8 cellular contexts compared by ENCODE assay signal in the genomic region with DNA sequence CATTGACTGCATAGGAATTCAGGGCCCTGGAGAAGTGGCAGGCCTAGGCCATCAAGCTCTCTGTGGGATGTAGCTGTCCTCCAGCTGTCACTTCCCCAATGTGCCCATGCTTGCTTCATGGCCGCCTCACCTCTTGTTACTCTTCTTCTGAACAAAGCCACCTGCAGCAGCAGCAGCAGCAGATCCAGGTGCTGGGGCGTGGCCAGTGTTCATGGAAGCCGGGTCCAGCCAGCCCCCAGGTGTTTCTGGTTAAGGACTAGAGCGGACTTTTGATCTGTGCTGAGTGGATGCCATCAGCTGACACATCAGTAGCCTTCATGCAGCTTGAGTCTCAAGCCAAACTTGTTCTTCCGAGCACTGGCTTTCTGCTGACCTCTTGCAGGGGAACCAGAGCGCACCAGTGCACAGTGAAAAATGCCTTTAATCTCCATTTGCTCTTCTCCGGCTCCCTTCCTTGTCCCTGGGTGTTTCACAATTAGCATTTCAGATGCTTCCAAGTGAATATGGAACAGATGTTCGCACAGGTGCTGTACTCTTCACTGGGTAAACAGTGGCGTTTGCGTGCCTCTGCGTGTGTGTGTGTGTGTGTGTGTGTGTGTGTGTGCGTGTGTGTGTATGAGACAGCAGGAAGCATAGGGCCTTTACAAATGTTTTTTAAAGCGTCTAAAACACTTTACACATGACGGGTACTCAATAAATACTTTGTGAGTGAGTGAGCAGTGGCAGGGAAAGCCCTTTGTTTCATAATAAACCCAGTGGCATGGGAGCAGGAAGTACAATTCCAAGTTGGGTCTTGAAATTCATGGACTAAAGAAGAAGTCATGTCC. TPM values are rescaled to one million over a fixed set of nuclear protein-coding genes. Genes with fewer than 3 reads are reported as not detected.
A peak's percentile ranks its signal among the peaks of the same experiment; 100 is the strongest.
DNase-seq lines count a peak whose midpoint lies in the region; ATAC-seq and TF ChIP-seq lines count a peak whose summit lies in the region.

No MANE protein-coding gene starts in this region.

- H3K27me3 Mint-ChIP-seq in CD4-positive, alpha-beta T cell: no peaks in the 10 kb centered on the region

- peak; percentile 98 for DNase-seq in AG10803 (ENCODE audit: low read depth)
- DNase-seq in NCI-H1105 treated with DMSO at 0.1 percent for 48 hours (lab: John Stamatoyannopoulos, UW): peak; percentile 83
- peak in 4 of 7 donors; percentile 38 to 49 (median 40) for DNase-seq in adrenal gland
- peak; percentile 62 for DNase-seq in left kidney (ENCODE audit: low read depth, low spot score)
- no peak for DNase-seq in vagina (ENCODE audit: extremely low spot score in 2 of 2)
- DNase-seq in effector memory CD4-positive, alpha-beta T cell: no peak
- DNase-seq in CD4-positive, alpha-beta T cell: no peak
- DNase-seq in OCI-M1 (lab: John Stamatoyannopoulos, UW): no peak

- CTCF ChIA-PET in CD4-positive, alpha-beta T cell (lab: Charles Lee): no interaction called here

- H3K9me3 ChIP-seq in adrenal gland (replicated peaks in 1 of 3) (no peaks in the 10 kb centered on the region), vagina (no peaks in the 10 kb centered on the region)
- H3K9me3 ChIP-seq in effector memory CD4-positive, alpha-beta T cell (ENCODE audit: control insufficient read depth, low read length): no peaks in the 10 kb centered on the region
- no peaks in the 10 kb centered on the region for H3K9me3 ChIP-seq in CD4-positive, alpha-beta T cell (ENCODE audit: control insufficient read depth, low read length)

- H3K27me3 ChIP-seq in adrenal gland: no peaks in the 10 kb centered on the region
- no peaks in the 10 kb centered on the region for H3K27me3 ChIP-seq in vagina
- no peaks in the 10 kb centered on the region for H3K27me3 ChIP-seq in effector memory CD4-positive, alpha-beta T cell (replicated peaks; ENCODE audit: control insufficient read depth, insufficient read depth, low read length, poor library complexity, severe bottlenecking)
- no peaks in the 10 kb centered on the region for H3K27me3 ChIP-seq in CD4-positive, alpha-beta T cell (ENCODE audit: control insufficient read depth, insufficient read depth, low read length)

- no peaks in the 10 kb centered on the region for H3K9me3 Mint-ChIP-seq in CD4-positive, alpha-beta T cell

- peak overlapping the region; percentile 16 for H3K4me3 ChIP-seq in AG10803 (ENCODE audit: low read length)
- H3K4me3 ChIP-seq in adrenal gland: no peak overlapping the region
- H3K4me3 ChIP-seq in vagina: no peak overlapping the region
- no peak overlapping the region for H3K4me3 ChIP-seq in effector memory CD4-positive, alpha-beta T cell (ENCODE audit: insufficient read depth, low read depth, low read length, poor library complexity, severe bottlenecking)

- peaks cover 18% of the 10 kb centered on the region for H3K4me1 Mint-ChIP-seq in CD4-positive, alpha-beta T cell (ENCODE audit: low read depth)

- WGBS in adrenal gland, 4 donors: 52 to 65% (median 57%) methylated on average over 12 to 14 of the region's 14 CpGs

- H3K36me3 Mint-ChIP-seq in CD4-positive, alpha-beta T cell (ENCODE audit: low read depth): peaks cover 71% of the 10 kb centered on the region

- POLR2A ChIA-PET in CD4-positive, alpha-beta T cell (lab: Charles Lee): interaction anchor here (0.8 kb wide), 1 partner anchor 20 kb away, joined by 3 read pairs; the partner anchor contains the start of gene TPCN1

- peaks cover 0 to 29% of the 10 kb centered on the region in 2 donors for H3K36me3 ChIP-seq in adrenal gland (replicated peaks in 1 of 2)
- H3K36me3 ChIP-seq in vagina: no peaks in the 10 kb centered on the region
- peaks cover 22% of the 10 kb centered on the region for H3K36me3 ChIP-seq in effector memory CD4-positive, alpha-beta T cell (ENCODE audit: control insufficient read depth, insufficient read depth, low read length)

- peaks cover 58 to 85% of the 10 kb centered on the region in 2 donors for H3K4me1 ChIP-seq in adrenal gland (replicated peaks in 1 of 2)
- H3K4me1 ChIP-seq in vagina: peaks cover 91% of the 10 kb centered on the region
- no peaks in the 10 kb centered on the region for H3K4me1 ChIP-seq in effector memory CD4-positive, alpha-beta T cell (ENCODE audit: control insufficient read depth, insufficient read depth, low read length, poor library complexity, severe bottlenecking)

- TF ChIP-seq CTCF in AG10803 (conservative IDR thresholded peaks at IDR 0.05; ENCODE audit: low read length): no peak
- TF ChIP-seq CTCF in adrenal gland (IDR thresholded peaks at IDR 0.05): no peak
- TF ChIP-seq CTCF in vagina (IDR thresholded peaks at IDR 0.05): no peak
- TF ChIP-seq CTCF in CD4-positive, alpha-beta T cell (IDR thresholded peaks at IDR 0.05): no peak

- no peak overlapping the region for H3K4me3 Mint-ChIP-seq in CD4-positive, alpha-beta T cell

- peak overlapping the region in 4 of 5 donors; percentile 56 to 95 (median 74) for H3K27ac ChIP-seq in adrenal gland
- H3K27ac ChIP-seq in vagina: peak overlapping the region; percentile 91
- no peak overlapping the region for H3K27ac ChIP-seq in effector memory CD4-positive, alpha-beta T cell (ENCODE audit: insufficient read depth, low read length, poor library complexity, severe bottlenecking)
- no peak overlapping the region for H3K27ac ChIP-seq in CD4-positive, alpha-beta T cell (ENCODE audit: low read depth, low read length)

- no peak overlapping the region for H3K27ac Mint-ChIP-seq in CD4-positive, alpha-beta T cell

- TF ChIP-seq POLR2A in adrenal gland (IDR thresholded peaks at IDR 0.05): no peak
- TF ChIP-seq POLR2A in vagina (IDR thresholded peaks at IDR 0.05): no peak

- intact Hi-C loops in adrenal gland (cut with DNase I) (no loop called here), vagina (cut with DNase I) (no loop called here)
- intact Hi-C loops in CD4-positive, alpha-beta T cell (cut with DNase I, micrococcal nuclease): no loop called here

- no peak for ATAC-seq in CD4-positive, alpha-beta T cell (ENCODE audit: poor library complexity)

RNA-seq across cellular contexts. Expression of gene TPCN1, which starts 20.1 kb away (rescaled TPM):
- total RNA-seq in adrenal gland (100 to 1,000 TPM in 3 of 8 donors, 10 to 100 TPM in 5; 50.4 to 144 (median 90.5) TPM), vagina (39.5 TPM)
- polyA plus RNA-seq in adrenal gland: 100 to 1,000 TPM in 1 of 3 donors, 10 to 100 TPM in 2; 35.1 to 198 (median 80.6) TPM
- total RNA-seq in CD4-positive, alpha-beta T cell: 10 to 100 TPM; 52.4 to 59.7 TPM

RNA-seq across cellular contexts. Expression of gene RITA1, which starts 55.9 kb away (rescaled TPM):
- 10 to 100 TPM; 32.5 to 84.1 (median 42.5) TPM for total RNA-seq in adrenal gland
- polyA plus RNA-seq in adrenal gland: 10 to 100 TPM; 17.5 to 19.6 (median 18.6) TPM
- 14.5 TPM for total RNA-seq in vagina
- 1 to 10 TPM; 2.9 to 3.3 TPM for total RNA-seq in CD4-positive, alpha-beta T cell

RNA-seq across cellular contexts. Expression of gene DDX54, which starts 56.1 kb away (rescaled TPM):
- total RNA-seq in adrenal gland: 100 to 1,000 TPM in 2 of 8 donors, 10 to 100 TPM in 6; 62.0 to 109 (median 79.9) TPM
- polyA plus RNA-seq in adrenal gland: 10 to 100 TPM; 27.9 to 60.5 (median 44.4) TPM
- 52.5 TPM for total RNA-seq in vagina
- 10 to 100 TPM; 56.8 to 61.1 TPM for total RNA-seq in CD4-positive, alpha-beta T cell

Comparison
In these comparisons a context has a peak if more than half of its experiments do, and no peak if none do; other contexts are left out.
1. DNase-seq: peak in AG10803 (single experiment), NCI-H1105 treated with DMSO at 0.1 percent for 48 hours (single experiment), adrenal gland (4 of 7) and left kidney (single experiment); none in vagina (0 of 2), effector memory CD4-positive, alpha-beta T cell (0 of 3), CD4-positive, alpha-beta T cell (0 of 10) and OCI-M1 (single experiment).
2. H3K27ac ChIP-seq: peak in adrenal gland (4 of 5) and vagina (single experiment); none in effector memory CD4-positive, alpha-beta T cell (single experiment) and CD4-positive, alpha-beta T cell (single experiment).